In the genomic region with DNA sequence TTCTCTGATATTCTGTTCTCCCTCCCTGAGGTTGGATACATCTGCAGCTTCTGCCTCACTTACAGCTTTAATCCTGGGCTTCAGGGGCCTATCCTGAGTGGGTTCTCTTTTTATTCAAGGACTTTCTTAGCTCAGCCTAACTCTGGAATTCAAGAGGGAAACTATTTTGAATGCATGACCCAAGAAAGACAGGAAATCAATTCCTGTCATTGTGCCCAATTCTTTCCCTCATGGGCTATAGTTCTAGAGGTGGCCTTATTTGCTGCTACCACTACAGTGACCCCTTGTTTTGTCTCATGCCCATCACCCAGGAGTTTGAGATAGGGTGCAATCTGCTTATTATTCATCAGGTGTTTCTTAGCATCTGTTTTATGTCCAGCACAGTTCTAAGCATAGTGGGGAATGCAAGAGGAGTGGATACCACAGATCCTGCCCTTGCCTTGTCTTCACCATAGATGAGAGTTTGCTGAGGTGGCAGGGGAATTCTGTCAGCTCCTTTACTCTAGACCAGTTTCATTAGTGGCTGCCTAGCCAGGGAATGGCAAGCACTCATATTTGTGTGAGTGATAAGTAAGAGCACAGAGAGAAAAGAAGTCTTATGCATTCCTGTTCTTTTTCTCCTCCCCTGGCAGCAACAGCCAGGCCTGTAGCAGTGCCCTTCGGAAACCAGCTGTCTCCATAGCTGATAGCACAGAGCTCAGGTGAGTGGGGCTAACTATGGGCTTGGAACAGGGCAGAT, we compare ENCODE assay signal across 13 cellular contexts. TPM values are rescaled to one million over a fixed set of nuclear protein-coding genes. Genes with fewer than 3 reads are reported as not detected.
"Had no signal": no experiment of that assay in that cellular context is flagged by ENCODE, and none has a peak within 500 bp of the region (broad histone marks: within the 10 kb centered on the region; RNA-seq: fewer than 3 reads in every experiment).

No MANE protein-coding gene starts in this region.

- ATAC-seq: activated CD4-positive, CD25-positive, alpha-beta regulatory T cell treated with anti-CD3 and anti-CD28 coated beads, Interleukin-2, amount 50 U/mL, for 24 hours; right lobe of liver; stimulated activated memory B cell treated with anti-CD40 and anti-IgM and Interleukin-4, amounts not matched to agents 10 μg/mL and 1 μg/mL and 100 μg/mL, for 72 hours had no signal

- H3K9me3 ChIP-seq: right lobe of liver had no signal

- H3K4me1 ChIP-seq: right lobe of liver, upper lobe of left lung had no signal

- H3K27ac ChIP-seq: right lobe of liver, upper lobe of left lung had no signal

- H3K4me3 ChIP-seq: right lobe of liver, upper lobe of left lung had no signal

- H3K4me1 Mint-ChIP-seq: activated naive CD8-positive, alpha-beta T cell treated with anti-CD3 and anti-CD28 coated beads for 36 hours; mesothelial cell of epicardium; stimulated activated memory B cell treated with anti-CD40 and anti-IgM and Interleukin-4, amounts not matched to agents 10 μg/mL and 1 μg/mL and 100 μg/mL, for 72 hours had no signal

- H3K27me3 ChIP-seq: right lobe of liver, upper lobe of left lung had no signal

- FAIRE-seq: colon, endothelial cell of umbilical vein, frontal cortex, kidney had no signal

- H3K4me3 Mint-ChIP-seq: activated naive CD8-positive, alpha-beta T cell treated with anti-CD3 and anti-CD28 coated beads for 36 hours; mesothelial cell of epicardium; stimulated activated memory B cell treated with anti-CD40 and anti-IgM and Interleukin-4, amounts not matched to agents 10 μg/mL and 1 μg/mL and 100 μg/mL, for 72 hours had no signal

- H3K27ac Mint-ChIP-seq: activated naive CD8-positive, alpha-beta T cell treated with anti-CD3 and anti-CD28 coated beads for 36 hours; mesothelial cell of epicardium; stimulated activated memory B cell treated with anti-CD40 and anti-IgM and Interleukin-4, amounts not matched to agents 10 μg/mL and 1 μg/mL and 100 μg/mL, for 72 hours had no signal

- H3K27me3 Mint-ChIP-seq: activated naive CD8-positive, alpha-beta T cell treated with anti-CD3 and anti-CD28 coated beads for 36 hours; stimulated activated memory B cell treated with anti-CD40 and anti-IgM and Interleukin-4, amounts not matched to agents 10 μg/mL and 1 μg/mL and 100 μg/mL, for 72 hours had no signal

- DNase-seq: activated gamma-delta T cell treated with Interleukin-2 at 50 U/mL for 16 hours; activated naive CD8-positive, alpha-beta T cell treated with anti-CD3 and anti-CD28 coated beads for 36 hours; activated T-cell treated with anti-CD3 and anti-CD28 coated beads, Interleukin-2, amount 50 U/mL, for 1 hour; kidney; posterior cingulate gyrus; right lobe of liver; upper lobe of left lung had no signal

- H3K36me3 ChIP-seq: right lobe of liver, upper lobe of left lung had no signal

RNA-seq across cellular contexts. Expression of a gene that starts 48.7 kb away (rescaled TPM):
- total RNA-seq: right lobe of liver had no signal
- polyA plus RNA-seq: endothelial cell of umbilical vein had no signal
